In the genomic region with DNA sequence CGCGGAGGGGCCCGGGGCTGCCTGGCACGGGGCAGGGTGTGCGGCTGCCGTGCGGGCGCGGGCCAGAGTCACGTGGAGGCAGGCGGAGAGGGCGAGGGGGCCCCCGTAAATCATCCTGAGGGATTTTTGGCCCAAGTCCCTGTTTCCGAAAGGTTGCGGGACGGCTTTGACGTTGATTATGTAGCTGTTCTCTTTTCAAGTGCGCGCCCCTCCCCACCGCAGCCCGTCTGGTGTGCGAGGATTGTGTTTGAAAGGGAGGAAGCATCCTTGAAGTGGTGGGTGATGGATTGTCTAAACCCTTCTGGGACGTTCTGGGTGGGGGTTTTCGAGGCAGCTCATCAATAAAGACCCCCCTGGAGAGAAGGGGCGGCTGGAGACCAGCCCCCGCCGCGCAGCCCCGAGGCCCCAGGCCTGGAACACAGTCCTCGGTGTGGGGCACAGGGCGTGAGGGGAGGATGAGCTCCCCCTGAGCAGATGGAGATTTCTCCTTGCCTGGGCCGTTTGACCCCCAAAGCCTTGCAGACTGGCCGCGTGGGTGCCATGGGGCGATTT, we compare ENCODE assay signal across 1 cellular context.
TF ChIP-seq lines count a peak whose summit lies in the region.

No MANE protein-coding gene starts in this region.

TF ChIP-seq in HCT116, 20 proteins besides CTCF, POLR2A, EP300 and RAD21 (continued from another document):
- TF ChIP-seq REST (IDR thresholded peaks at IDR 0.05; ENCODE audit: low read depth), result no peak
- TF ChIP-seq SP1 (IDR thresholded peaks at IDR 0.05; ENCODE audit: low read depth), result no peak
- no peak for TF ChIP-seq EZH2phosphoT487 (IDR thresholded peaks at IDR 0.05; ENCODE audit: borderline replicate concordance)
- no peak for TF ChIP-seq ELF1 (IDR thresholded peaks at IDR 0.05; ENCODE audit: borderline replicate concordance, low read depth)
- no peak for TF ChIP-seq YY1 (IDR thresholded peaks at IDR 0.05; ENCODE audit: extremely low read depth, insufficient replicate concordance, low read depth, low read length)
- no peak for TF ChIP-seq POLR2AphosphoS5 (IDR thresholded peaks at IDR 0.05; ENCODE audit: low read depth, low read length)
- no peak for TF ChIP-seq ZFX (IDR thresholded peaks at IDR 0.05)
- TF ChIP-seq CEBPB (IDR thresholded peaks at IDR 0.05; ENCODE audit: low read depth), result no peak
- no peak for TF ChIP-seq SRF (IDR thresholded peaks at IDR 0.05; ENCODE audit: low read depth)
- TF ChIP-seq EZH2 (IDR thresholded peaks at IDR 0.05), result no peak
